Comparison of ENCODE assay signal across 18 cellular contexts in the genomic region with DNA sequence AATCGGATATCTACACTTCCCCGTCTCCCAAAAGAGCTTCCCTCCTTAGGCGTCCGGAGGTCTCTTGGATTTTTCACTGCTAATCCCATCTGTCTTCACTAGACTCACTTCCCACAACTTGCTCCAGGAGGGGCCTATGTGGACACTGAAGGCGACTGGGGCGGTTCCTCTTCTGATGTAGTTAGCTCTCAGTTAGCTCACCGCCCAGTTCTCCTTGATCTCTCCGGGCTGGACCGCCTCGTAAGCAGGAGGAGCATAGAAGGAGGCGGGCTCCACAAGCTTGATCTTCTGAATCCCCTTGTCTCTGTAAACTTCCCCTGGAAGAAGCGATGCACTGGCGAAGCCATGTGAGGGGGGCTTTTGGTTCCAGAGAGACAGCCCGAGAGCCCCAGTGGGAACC.
DNase-seq lines count a peak whose midpoint lies in the region; ATAC-seq and TF ChIP-seq lines count a peak whose summit lies in the region.
"Had no signal": no experiment of that assay in that cellular context is flagged by ENCODE, and none has a peak within 500 bp of the region (broad histone marks: within the 10 kb centered on the region; RNA-seq: fewer than 3 reads in every experiment).

No MANE protein-coding gene starts in this region.

- H3K4me2 ChIP-seq in neural progenitor cell = no peak overlapping the region
- H3K4me2 ChIP-seq: GM23338 had no signal

- no peaks in the 10 kb centered on the region for H4K20me1 ChIP-seq in neural progenitor cell (ENCODE audit: low read depth)

- no peaks in the 10 kb centered on the region for H3K79me2 ChIP-seq in neural progenitor cell (ENCODE audit: low read depth)

- H3K9me3 ChIP-seq in neural progenitor cell (ENCODE audit: low read depth) = no peaks in the 10 kb centered on the region

- DNase-seq in AG20443 (ENCODE audit: low spot score) (peak; percentile 75), GM03348 (ENCODE audit: low spot score) (peak; percentile 20), choroid plexus epithelial cell (ENCODE audit: low read depth) (peak; percentile 16), neural progenitor cell (ENCODE audit: low spot score) (no peak)
- DNase-seq in stimulated activated CD4-positive, alpha-beta T cell treated with anti-CD3 and anti-CD28 coated beads, Interleukin-2, amount 100 ng/mL, for 48 hours = no peak
- DNase-seq in stimulated activated CD4-positive, alpha-beta T cell treated with anti-CD3 and anti-CD28 coated beads, Interleukin-4, amount 100 ng/mL, for 1 hour = no peak
- DNase-seq in activated CD8-positive, alpha-beta memory T cell treated with anti-CD3 and anti-CD28 coated beads for 24 hours = no peak
- DNase-seq: ACHN; C1 segment of cervical spinal cord; CD8-positive, alpha-beta T cell; COR-L47; DMS153; DMS79 treated with DMSO at 0.1 percent for 48 hours; EL had no signal

- H3K4me3 Mint-ChIP-seq in neural progenitor cell = no peak overlapping the region
- H3K4me3 Mint-ChIP-seq: B cell; CD8-positive, alpha-beta T cell; GM23338 had no signal

- no peaks in the 10 kb centered on the region for H3K27me3 ChIP-seq in neural progenitor cell

- H3K4me1 ChIP-seq in neural progenitor cell = no peaks in the 10 kb centered on the region

- H3K27ac Mint-ChIP-seq in neural progenitor cell = peak overlapping the region; percentile 6
- H3K27ac Mint-ChIP-seq: B cell; CD8-positive, alpha-beta T cell; GM23338 had no signal

- no peak for ATAC-seq in GM19452 (IDR thresholded peaks at IDR 0.05; ENCODE audit: unreplicated experiment)
- ATAC-seq: CD8-positive, alpha-beta T cell; GM23338 had no signal

- no peaks in the 10 kb centered on the region for H3K36me3 Mint-ChIP-seq in neural progenitor cell
- H3K36me3 Mint-ChIP-seq: CD8-positive, alpha-beta T cell had no signal

- H3K4me3 ChIP-seq in choroid plexus epithelial cell (ENCODE audit: low read depth, low read length) = no peak overlapping the region
- H3K4me3 ChIP-seq in neural progenitor cell = no peak overlapping the region
- H3K4me3 ChIP-seq: GM23338 had no signal

- H3K27me3 Mint-ChIP-seq in neural progenitor cell (ENCODE audit: insufficient read depth, low read depth) = no peaks in the 10 kb centered on the region
- H3K27me3 Mint-ChIP-seq: B cell had no signal

- no peak overlapping the region for H3K9ac ChIP-seq in neural progenitor cell

- no peaks in the 10 kb centered on the region for H3K36me3 ChIP-seq in neural progenitor cell

- H2AFZ ChIP-seq in neural progenitor cell (replicated peaks) = no peak overlapping the region
- H2AFZ ChIP-seq: GM23338 had no signal

- H3F3A ChIP-seq in neural progenitor cell (ENCODE audit: low read depth) = no peaks in the 10 kb centered on the region

- peaks cover 14% of the 10 kb centered on the region for H3K9me3 Mint-ChIP-seq in neural progenitor cell
- H3K9me3 Mint-ChIP-seq: CD8-positive, alpha-beta T cell had no signal

- no peaks in the 10 kb centered on the region for H3K4me1 Mint-ChIP-seq in neural progenitor cell
- H3K4me1 Mint-ChIP-seq: B cell, GM23338 had no signal

- TF ChIP-seq CTCF in choroid plexus epithelial cell (conservative IDR thresholded peaks at IDR 0.05; ENCODE audit: low read depth, low read length) (no peak), neural progenitor cell (IDR thresholded peaks at IDR 0.05) (no peak)

- H3K27ac ChIP-seq in neural progenitor cell = no peak overlapping the region
- H3K27ac ChIP-seq: HL-60 had no signal

Comparison
In these comparisons a context has a peak if more than half of its experiments do, and no peak if none do; other contexts are left out.
1. DNase-seq: peak in AG20443 (single experiment), GM03348 (single experiment) and choroid plexus epithelial cell (single experiment); none in neural progenitor cell (single experiment), stimulated activated CD4-positive, alpha-beta T cell treated with anti-CD3 and anti-CD28 coated beads, Interleukin-2, amount 100 ng/mL, for 48 hours (0 of 2), stimulated activated CD4-positive, alpha-beta T cell treated with anti-CD3 and anti-CD28 coated beads, Interleukin-4, amount 100 ng/mL, for 1 hour (single experiment) and activated CD8-positive, alpha-beta memory T cell treated with anti-CD3 and anti-CD28 coated beads for 24 hours (single experiment).